ENCODE assay signal across 17 cellular contexts in genomic region chr15:84737005-84737404, GRCh38. TPM values are rescaled to one million over a fixed set of nuclear protein-coding genes. Genes with fewer than 3 reads are reported as not detected.
DNase-seq lines count a peak whose midpoint lies in the region; ATAC-seq and TF ChIP-seq lines count a peak whose summit lies in the region.
"Had no signal": no experiment of that assay in that cellular context is flagged by ENCODE, and none has a peak within 500 bp of the region (broad histone marks: within the 10 kb centered on the region; RNA-seq: fewer than 3 reads in every experiment).

No MANE protein-coding gene starts in this region.

- no peak overlapping the region for H3K9ac ChIP-seq in KMS-11

- ATAC-seq in activated naive CD4-positive, alpha-beta T cell treated with anti-CD3 and anti-CD28 coated beads, Interleukin-2, amount 50 U/mL, for 72 hours: no peak
- no peak for ATAC-seq in natural killer cell treated with Interleukin-12 subunit alpha and Interleukin-12 subunit beta and Interleukin-15 and Interleukin-18, amount 100 ng/mL, for 72 hours
- ATAC-seq: GM23338, lower lobe of right lung, PC-3 had no signal

- no peak for DNase-seq in activated CD4-positive, alpha-beta T cell treated with anti-CD3 and anti-CD28 coated beads, Interleukin-2, amount 10 ng/mL, durations not matched to agents 24 days and 14 days
- no peak for DNase-seq in activated CD4-positive, alpha-beta T cell treated with anti-CD3 and anti-CD28 coated beads, Interleukin-2, amount 50 U/mL, for 1 hour
- no peak for DNase-seq in activated naive CD4-positive, alpha-beta T cell treated with anti-CD3 and anti-CD28 coated beads, Interleukin-2, amount 50 U/mL, for 72 hours (ENCODE audit: low spot score in 2 of 2)
- no peak for DNase-seq in natural killer cell treated with Interleukin-12 subunit alpha and Interleukin-12 subunit beta and Interleukin-15 and Interleukin-18, amount 100 ng/mL, for 72 hours (ENCODE audit: low spot score)
- DNase-seq in AG20443 (ENCODE audit: low spot score): no peak
- no peak for DNase-seq in mucosa of gallbladder (ENCODE audit: low spot score)
- DNase-seq in tibial nerve (ENCODE audit: low spot score in 2 of 2): no peak
- DNase-seq: brain microvascular endothelial cell, dermis blood vessel endothelial cell, lower lobe of right lung, NCI-H187 treated with DMSO at 0.1 percent for 48 hours, nephron progenitor cell, PC-3 had no signal

- TF ChIP-seq CTCF in KMS-11 (conservative IDR thresholded peaks at IDR 0.05; ENCODE audit: low read depth, low read length): no peak
- no peak for TF ChIP-seq CTCF in tibial nerve (IDR thresholded peaks at IDR 0.05)

- intact Hi-C loops in activated CD4-positive, alpha-beta T cell treated with anti-CD3 and anti-CD28 coated beads, Interleukin-2, amount 10 ng/mL, durations not matched to agents 24 days and 14 days (cut with micrococcal nuclease): loop anchor here (5.0 kb wide), 1 partner anchor 35 kb away; no protein-coding TSS in a partner anchor

- H3K9me3 Mint-ChIP-seq in activated CD4-positive, alpha-beta T cell treated with anti-CD3 and anti-CD28 coated beads, Interleukin-2, amount 10 ng/mL, durations not matched to agents 24 days and 14 days: no peaks in the 10 kb centered on the region
- peaks cover 0 to 5% of the 10 kb centered on the region in 2 donors for H3K9me3 Mint-ChIP-seq in activated naive CD4-positive, alpha-beta T cell treated with anti-CD3 and anti-CD28 coated beads, Interleukin-2, amount 50 U/mL, for 72 hours
- no peaks in the 10 kb centered on the region for H3K9me3 Mint-ChIP-seq in natural killer cell treated with Interleukin-12 subunit alpha and Interleukin-12 subunit beta and Interleukin-15 and Interleukin-18, amount 100 ng/mL, for 72 hours
- H3K9me3 Mint-ChIP-seq: GM23338, nephron progenitor cell had no signal

- peaks cover 3% of the 10 kb centered on the region for H3K36me3 Mint-ChIP-seq in activated CD4-positive, alpha-beta T cell treated with anti-CD3 and anti-CD28 coated beads, Interleukin-2, amount 10 ng/mL, durations not matched to agents 24 days and 14 days (ENCODE audit: low read depth)
- H3K36me3 Mint-ChIP-seq in activated naive CD4-positive, alpha-beta T cell treated with anti-CD3 and anti-CD28 coated beads, Interleukin-2, amount 50 U/mL, for 72 hours: peaks cover 0 to 8% of the 10 kb centered on the region in 2 donors
- H3K36me3 Mint-ChIP-seq in natural killer cell treated with Interleukin-12 subunit alpha and Interleukin-12 subunit beta and Interleukin-15 and Interleukin-18, amount 100 ng/mL, for 72 hours: no peaks in the 10 kb centered on the region

- TF ChIP-seq EP300 in tibial nerve (IDR thresholded peaks at IDR 0.05): no peak

- peak overlapping the region; percentile 64 for H3K27ac Mint-ChIP-seq in activated CD4-positive, alpha-beta T cell treated with anti-CD3 and anti-CD28 coated beads, Interleukin-2, amount 10 ng/mL, durations not matched to agents 24 days and 14 days
- H3K27ac Mint-ChIP-seq in activated naive CD4-positive, alpha-beta T cell treated with anti-CD3 and anti-CD28 coated beads, Interleukin-2, amount 50 U/mL, for 72 hours: peak overlapping the region; percentile 45 to 98
- peak overlapping the region; percentile 94 to 96 for H3K27ac Mint-ChIP-seq in natural killer cell treated with Interleukin-12 subunit alpha and Interleukin-12 subunit beta and Interleukin-15 and Interleukin-18, amount 100 ng/mL, for 72 hours
- H3K27ac Mint-ChIP-seq: nephron progenitor cell had no signal

- H3K4me1 Mint-ChIP-seq in activated CD4-positive, alpha-beta T cell treated with anti-CD3 and anti-CD28 coated beads, Interleukin-2, amount 10 ng/mL, durations not matched to agents 24 days and 14 days: peaks cover 49% of the 10 kb centered on the region
- H3K4me1 Mint-ChIP-seq in natural killer cell treated with Interleukin-12 subunit alpha and Interleukin-12 subunit beta and Interleukin-15 and Interleukin-18, amount 100 ng/mL, for 72 hours (ENCODE audit: low read depth in 2 of 2): peaks cover 38 to 41% of the 10 kb centered on the region in 2 donors

- H3K4me2 ChIP-seq in KMS-11: peak overlapping the region; percentile 65
- H3K4me2 ChIP-seq: GM23338 had no signal

- H3K27ac ChIP-seq in KMS-11 (peak overlapping the region; percentile 89), tibial nerve (no peak overlapping the region)
- H3K27ac ChIP-seq: brain microvascular endothelial cell, esophagus muscularis mucosa, lower lobe of right lung, vagina had no signal

- no peak for TF ChIP-seq POLR2A in tibial nerve (IDR thresholded peaks at IDR 0.05)

- 38 to 44% methylated on average over 2 of the region's 2 CpGs for WGBS in tibial nerve, 2 donors

- H3K4me1 ChIP-seq in KMS-11 (ENCODE audit: low read depth, poor library complexity, severe bottlenecking) (peaks cover 92% of the 10 kb centered on the region), tibial nerve (peaks cover 0 to 17% (median 8%) of the 10 kb centered on the region in 4 donors)
- H3K4me1 ChIP-seq: vagina had no signal

- no peaks in the 10 kb centered on the region for H4K20me1 ChIP-seq in KMS-11 (ENCODE audit: insufficient read depth)

- H3K27me3 ChIP-seq in KMS-11 (ENCODE audit: insufficient read depth, low read depth) (no peaks in the 10 kb centered on the region), tibial nerve (no peaks in the 10 kb centered on the region)
- H3K27me3 ChIP-seq: brain microvascular endothelial cell, esophagus muscularis mucosa, vagina had no signal

- no peaks in the 10 kb centered on the region for H3K27me3 Mint-ChIP-seq in activated CD4-positive, alpha-beta T cell treated with anti-CD3 and anti-CD28 coated beads, Interleukin-2, amount 10 ng/mL, durations not matched to agents 24 days and 14 days
- H3K27me3 Mint-ChIP-seq in natural killer cell treated with Interleukin-12 subunit alpha and Interleukin-12 subunit beta and Interleukin-15 and Interleukin-18, amount 100 ng/mL, for 72 hours: no peaks in the 10 kb centered on the region

- H3K4me3 ChIP-seq in KMS-11 (IDR thresholded peaks at IDR 0.05; ENCODE audit: insufficient read depth, low read depth, low read length) (no peak overlapping the region), tibial nerve (no peak overlapping the region)
- H3K4me3 ChIP-seq: esophagus muscularis mucosa, GM23338, lower lobe of right lung, vagina had no signal

- H3K4me3 Mint-ChIP-seq in activated CD4-positive, alpha-beta T cell treated with anti-CD3 and anti-CD28 coated beads, Interleukin-2, amount 10 ng/mL, durations not matched to agents 24 days and 14 days: no peak overlapping the region
- peak overlapping the region; percentile 57 for H3K4me3 Mint-ChIP-seq in natural killer cell treated with Interleukin-12 subunit alpha and Interleukin-12 subunit beta and Interleukin-15 and Interleukin-18, amount 100 ng/mL, for 72 hours
- H3K4me3 Mint-ChIP-seq: GM23338, nephron progenitor cell had no signal

- H3K79me2 ChIP-seq in KMS-11 (ENCODE audit: insufficient read depth, low read depth): no peaks in the 10 kb centered on the region; the same call in 1 of the 2 replicates

- no peak overlapping the region for H2AFZ ChIP-seq in KMS-11 (ENCODE audit: low read depth)
- H2AFZ ChIP-seq: GM23338 had no signal

- H3K36me3 ChIP-seq in KMS-11 (ENCODE audit: insufficient read depth) (no peaks in the 10 kb centered on the region), tibial nerve (no peaks in the 10 kb centered on the region)
- H3K36me3 ChIP-seq: brain microvascular endothelial cell, esophagus muscularis mucosa, lower lobe of right lung, vagina had no signal

- H3K9me3 ChIP-seq in tibial nerve: no peaks in the 10 kb centered on the region
- H3K9me3 ChIP-seq: esophagus muscularis mucosa, lower lobe of right lung, vagina had no signal

RNA-seq across cellular contexts. Expression of gene ZNF592, which starts 11.4 kb away (rescaled TPM):
- total RNA-seq in activated CD4-positive, alpha-beta T cell treated with anti-CD3 and anti-CD28 coated beads, Interleukin-2, amount 10 ng/mL, durations not matched to agents 24 days and 14 days: 30.0 and 30.6 TPM in 2 replicates
- 10 to 100 TPM; 22.7 to 34.7 TPM for total RNA-seq in activated naive CD4-positive, alpha-beta T cell treated with anti-CD3 and anti-CD28 coated beads, Interleukin-2, amount 50 U/mL, for 72 hours
- total RNA-seq in natural killer cell treated with Interleukin-12 subunit alpha and Interleukin-12 subunit beta and Interleukin-15 and Interleukin-18, amount 100 ng/mL, for 72 hours: 10 to 100 TPM; 23.7 to 41.3 TPM
- total RNA-seq in mucosa of gallbladder (29.3 TPM), tibial nerve (10 to 100 TPM; 21.6 to 36.3 (median 32.6) TPM)

RNA-seq across cellular contexts. Expression of gene SEC11A, which starts 21.1 kb away (rescaled TPM):
- total RNA-seq in activated CD4-positive, alpha-beta T cell treated with anti-CD3 and anti-CD28 coated beads, Interleukin-2, amount 10 ng/mL, durations not matched to agents 24 days and 14 days: 101 and 108 TPM in 2 replicates
- total RNA-seq in activated naive CD4-positive, alpha-beta T cell treated with anti-CD3 and anti-CD28 coated beads, Interleukin-2, amount 50 U/mL, for 72 hours: 100 to 1,000 TPM; 111 to 129 TPM
- 100 to 1,000 TPM in 1 of 2 donors, 10 to 100 TPM in 1; 73.0 to 114 TPM for total RNA-seq in natural killer cell treated with Interleukin-12 subunit alpha and Interleukin-12 subunit beta and Interleukin-15 and Interleukin-18, amount 100 ng/mL, for 72 hours
- total RNA-seq in mucosa of gallbladder (121 TPM), tibial nerve (100 to 1,000 TPM in 3 of 4 donors, 10 to 100 TPM in 1; 88.2 to 132 (median 119) TPM)
